ENCODE assay signal across 20 cellular contexts in the genomic region with DNA sequence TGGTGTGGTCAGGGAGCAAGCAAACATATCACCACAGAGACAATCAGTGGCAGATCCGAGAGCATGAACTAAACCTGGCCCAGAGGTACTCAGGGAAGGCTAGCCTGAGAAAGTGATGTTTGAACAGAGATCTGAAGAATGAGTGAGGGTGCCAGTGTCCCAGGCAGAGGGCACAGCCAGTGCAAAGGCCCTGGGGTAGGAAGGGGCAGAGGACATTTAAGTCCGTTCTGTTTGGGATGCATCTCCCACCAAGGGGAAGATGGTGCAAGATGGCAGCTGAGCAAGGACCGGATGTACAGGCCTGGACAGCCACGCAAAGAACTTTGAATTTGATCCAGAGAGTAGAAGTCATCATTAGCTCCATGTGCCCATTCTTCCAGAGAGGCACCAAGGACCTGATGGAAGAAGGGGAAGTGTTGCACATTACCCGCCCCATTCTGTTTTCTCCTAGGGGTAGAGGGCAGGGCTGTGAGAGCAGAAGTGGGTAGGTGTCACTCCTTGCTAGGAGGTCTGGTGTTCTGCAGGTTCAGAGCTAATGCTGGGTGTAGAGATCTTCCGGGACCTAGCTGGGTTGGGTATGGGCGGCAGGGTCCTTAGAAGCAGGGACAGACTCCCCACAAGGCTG. TPM values are rescaled to one million over a fixed set of nuclear protein-coding genes. Genes with fewer than 3 reads are reported as not detected.
"Had no signal": no experiment of that assay in that cellular context is flagged by ENCODE, and none has a peak within 500 bp of the region (broad histone marks: within the 10 kb centered on the region; RNA-seq: fewer than 3 reads in every experiment).

No MANE protein-coding gene starts in this region.

- H3K36me3 Mint-ChIP-seq: activated naive CD8-positive, alpha-beta T cell treated with anti-CD3 and anti-CD28 coated beads, Interleukin-2, amount 10 ng/mL, durations not matched to agents 7 days and 5 days; natural killer cell had no signal

- H3K27ac ChIP-seq: brain microvascular endothelial cell, foreskin keratinocyte, suprapubic skin had no signal

- H3K4me1 ChIP-seq: foreskin keratinocyte had no signal

- H3K4me3 Mint-ChIP-seq: activated naive CD8-positive, alpha-beta T cell treated with anti-CD3 and anti-CD28 coated beads, Interleukin-2, amount 10 ng/mL, durations not matched to agents 7 days and 5 days; activated T-helper 1 cell treated with anti-CD3 and anti-CD28 coated beads, Interleukin-12 subunit alpha, Interleukin-12 subunit beta, Interleukin-2, Interleukin-4 antibody, amounts not matched to agents 30 ng/mL and 10 ng/mL and 1 ng/mL, durations not matched to agents 14 hours and 24 hours and 36 hours; natural killer cell; stimulated activated naive CD8-positive, alpha-beta T cell treated with anti-CD3 and anti-CD28 coated beads, Interleukin-15, Interleukin-2, amounts not matched to agents 100 ng/mL and 50 ng/mL, for 24 hours had no signal

- H3K36me3 ChIP-seq: brain microvascular endothelial cell, suprapubic skin had no signal

- ATAC-seq: activated CD4-positive, CD25-positive, alpha-beta regulatory T cell treated with anti-CD3 and anti-CD28 coated beads, Interleukin-2, amount 50 U/mL, for 24 hours; foreskin keratinocyte; natural killer cell; right cardiac atrium had no signal

- H3K27me3 Mint-ChIP-seq: stimulated activated naive CD8-positive, alpha-beta T cell treated with anti-CD3 and anti-CD28 coated beads, Interleukin-15, Interleukin-2, amounts not matched to agents 100 ng/mL and 50 ng/mL, for 24 hours had no signal

- H3K9me3 ChIP-seq: suprapubic skin had no signal

- H3K27ac Mint-ChIP-seq: activated naive CD8-positive, alpha-beta T cell treated with anti-CD3 and anti-CD28 coated beads, Interleukin-2, amount 10 ng/mL, durations not matched to agents 7 days and 5 days; activated T-helper 1 cell treated with anti-CD3 and anti-CD28 coated beads, Interleukin-12 subunit alpha, Interleukin-12 subunit beta, Interleukin-2, Interleukin-4 antibody, amounts not matched to agents 30 ng/mL and 10 ng/mL and 1 ng/mL, durations not matched to agents 14 hours and 24 hours and 36 hours; natural killer cell; stimulated activated naive CD8-positive, alpha-beta T cell treated with anti-CD3 and anti-CD28 coated beads, Interleukin-15, Interleukin-2, amounts not matched to agents 100 ng/mL and 50 ng/mL, for 24 hours had no signal

- DNase-seq: activated CD4-positive, alpha-beta T cell treated with anti-CD3 and anti-CD28 coated beads, Interleukin-2, amount 50 U/mL, for 1 hour; activated naive CD4-positive, alpha-beta T cell; activated naive CD8-positive, alpha-beta T cell treated with anti-CD3 and anti-CD28 coated beads, Interleukin-2, amount 10 ng/mL, durations not matched to agents 7 days and 5 days; brain microvascular endothelial cell; effector CD8-positive, alpha-beta T cell; foreskin keratinocyte; glutamatergic neuron; kidney glomerular epithelial cell; mesendoderm; natural killer cell; small intestine; stimulated activated CD4-positive, alpha-beta T cell treated with anti-CD3 and anti-CD28 coated beads, Interleukin-4, amount 100 ng/mL, for 4 hours; stimulated activated CD8-positive, alpha-beta memory T cell treated with anti-CD3 and anti-CD28 coated beads, Interleukin-4, amount 100 ng/mL, for 48 hours; T-helper 9 cell; trophoblast cell had no signal

- H3K4me3 ChIP-seq: suprapubic skin had no signal

- H3K4me1 Mint-ChIP-seq: activated naive CD8-positive, alpha-beta T cell treated with anti-CD3 and anti-CD28 coated beads, Interleukin-2, amount 10 ng/mL, durations not matched to agents 7 days and 5 days; natural killer cell had no signal

RNA-seq across cellular contexts. Expression of gene DTX1, which starts 3.9 kb away (rescaled TPM):
- total RNA-seq: foreskin keratinocyte had no signal
